8 cellular contexts compared by ENCODE assay signal in genomic region chrX:140141444-140142029, GRCh38.
DNase-seq lines count a peak whose midpoint lies in the region; ATAC-seq, FAIRE-seq and TF ChIP-seq lines count a peak whose summit lies in the region.

No MANE protein-coding gene starts in this region.

- no peaks in the 10 kb centered on the region for H3K27me3 Mint-ChIP-seq in natural killer cell (ENCODE audit: low read depth in 2 of 2)
- peaks cover 0 to 7% of the 10 kb centered on the region in 2 donors for H3K27me3 Mint-ChIP-seq in natural killer cell treated with Interleukin-12 subunit alpha and Interleukin-12 subunit beta and Interleukin-15 and Interleukin-18, amount 100 ng/mL, for 72 hours

- TF ChIP-seq EP300 in HepG2 (IDR thresholded peaks at IDR 0.05; ENCODE audit: low read depth in 2 of 2, low read length in 2 of 2), result no peak
- no peak for TF ChIP-seq EP300 in HepG2 (CRISPR knock-in tag; IDR thresholded peaks at IDR 0.05; ENCODE audit: borderline replicate concordance)
- TF ChIP-seq EP300 in upper lobe of left lung (IDR thresholded peaks at IDR 0.05), result no peak

- H3K4me1 ChIP-seq in HEK293 (ENCODE audit: control insufficient read depth, insufficient read depth, low read length), result no peaks in the 10 kb centered on the region
- H3K4me1 ChIP-seq in HepG2 (ENCODE audit: insufficient read depth, low read length), result no peaks in the 10 kb centered on the region
- no peaks in the 10 kb centered on the region for H3K4me1 ChIP-seq in upper lobe of left lung
- no peaks in the 10 kb centered on the region for H3K4me1 ChIP-seq in aorta (ENCODE audit: control insufficient read depth in 1 of 2, insufficient read depth in 2 of 2, low read length in 2 of 2)

- no peak for TF ChIP-seq RAD21 in HepG2 (CRISPR knock-in tag; IDR thresholded peaks at IDR 0.05)

- H3K4me3 ChIP-seq in HEK293 (ENCODE audit: low read depth, low read length), result no peak overlapping the region
- no peak overlapping the region for H3K4me3 ChIP-seq in brain microvascular endothelial cell (ENCODE audit: low read depth, low read length)
- no peak overlapping the region for H3K4me3 ChIP-seq in HepG2 (replicated peaks in 1 of 3; ENCODE audit: insufficient read depth in 1 of 3, low read depth in 2 of 3, low read length in 3 of 3)
- no peak overlapping the region for H3K4me3 ChIP-seq in upper lobe of left lung
- no peak overlapping the region for H3K4me3 ChIP-seq in aorta (ENCODE audit: low read length in 2 of 2)

- intact Hi-C loops in natural killer cell (cut with micrococcal nuclease), result loop anchor here (5.0 kb wide), 1 partner anchor 84 kb away; no protein-coding TSS in a partner anchor
- intact Hi-C loops in HepG2 (cut with micrococcal nuclease; ENCODE audit: unreplicated experiment), result loop anchor here (1.0 kb wide), 1 partner anchor 84 kb away; no protein-coding TSS in a partner anchor
- intact Hi-C loops in aorta (cut with DNase I), result loop anchor here (2.0 to 5.0 kb wide), 2 partner anchors 84 to 85 kb away; no protein-coding TSS in a partner anchor

- BruUV-seq in HepG2 (replicated peaks; lab: Mats Ljungman, UMichigan), result no TSS peak

- no peak overlapping the region for H2AFZ ChIP-seq in HepG2 (ENCODE audit: low read length)

- H3K27me3 ChIP-seq in brain microvascular endothelial cell (replicated peaks) (no peaks in the 10 kb centered on the region), HepG2 (ENCODE audit: control insufficient read depth in 1 of 2, insufficient read depth in 2 of 2, low read length in 2 of 2) (no peaks in the 10 kb centered on the region), upper lobe of left lung (no peaks in the 10 kb centered on the region), aorta (ENCODE audit: control insufficient read depth in 1 of 2, insufficient read depth in 2 of 2, low read length in 1 of 2) (no peaks in the 10 kb centered on the region)

- H3K36me3 Mint-ChIP-seq in natural killer cell, result no peaks in the 10 kb centered on the region
- H3K36me3 Mint-ChIP-seq in natural killer cell treated with Interleukin-12 subunit alpha and Interleukin-12 subunit beta and Interleukin-15 and Interleukin-18, amount 100 ng/mL, for 72 hours, result no peaks in the 10 kb centered on the region

- 3% methylated on average over 3 of the region's 5 CpGs for WGBS in HepG2 (ENCODE audit: low lambda C conversion rate)
- 3 to 5% methylated on average over 5 of the region's 5 CpGs for WGBS in upper lobe of left lung, 2 donors
- WGBS in aorta, 2 donors, result 2 to 4% methylated on average over 5 of the region's 5 CpGs

- FAIRE-seq in HepG2 (lab: Jason Lieb, UNC), result no peak

- no peak overlapping the region for H3K4me3 Mint-ChIP-seq in natural killer cell
- H3K4me3 Mint-ChIP-seq in natural killer cell treated with Interleukin-12 subunit alpha and Interleukin-12 subunit beta and Interleukin-15 and Interleukin-18, amount 100 ng/mL, for 72 hours, result no peak overlapping the region

- no peak for DNase-seq in natural killer cell
- DNase-seq in natural killer cell treated with Interleukin-12 subunit alpha and Interleukin-12 subunit beta and Interleukin-15 and Interleukin-18, amount 100 ng/mL, for 72 hours (ENCODE audit: low spot score), result no peak
- DNase-seq in NCI-H460 (ENCODE audit: extremely low read depth, low read depth), result peak; percentile 24
- peak; percentile 2 for DNase-seq in brain microvascular endothelial cell
- peak; percentile 8 for DNase-seq in HepG2 (ENCODE audit: low spot score)
- no peak for DNase-seq in upper lobe of left lung
- DNase-seq in aorta, result no peak

- no peak overlapping the region for H3K4me2 ChIP-seq in HepG2 (ENCODE audit: low read depth, low read length)

- CTCF ChIA-PET in HEK293 (lab: Yijun Ruan, JAX), result interaction anchor here (0.6 to 2.5 kb wide), 43 partner anchors 8 to 1933 kb away, joined by 3 to 64 read pairs (median 4); no protein-coding TSS in a partner anchor
- CTCF ChIA-PET in HepG2 (lab: Yijun Ruan, JAX; ENCODE audit: low intra/inter-chr PET ratio, low total read pairs), result interaction anchor here (1.3 kb wide), 1 partner anchor 84 kb away, joined by 6 read pairs; no protein-coding TSS in a partner anchor

- H3K27ac ChIP-seq in HEK293 (ENCODE audit: extremely low read depth, low read depth, low read length) (no peak overlapping the region), brain microvascular endothelial cell (no peak overlapping the region), HepG2 (ENCODE audit: extremely low read length, insufficient read depth, low read length) (no peak overlapping the region), upper lobe of left lung (no peak overlapping the region), aorta (ENCODE audit: low read depth in 1 of 2, low read length in 2 of 2) (no peak overlapping the region)

- H3K9me3 Mint-ChIP-seq in natural killer cell, result no peaks in the 10 kb centered on the region
- no peaks in the 10 kb centered on the region for H3K9me3 Mint-ChIP-seq in natural killer cell treated with Interleukin-12 subunit alpha and Interleukin-12 subunit beta and Interleukin-15 and Interleukin-18, amount 100 ng/mL, for 72 hours

- H3K9ac ChIP-seq in HepG2 (ENCODE audit: insufficient read depth, low read depth, low read length), result no peak overlapping the region

- no peak overlapping the region for H3K27ac Mint-ChIP-seq in natural killer cell
- no peak overlapping the region for H3K27ac Mint-ChIP-seq in natural killer cell treated with Interleukin-12 subunit alpha and Interleukin-12 subunit beta and Interleukin-15 and Interleukin-18, amount 100 ng/mL, for 72 hours

- H3K9me3 ChIP-seq in HEK293 (ENCODE audit: control insufficient read depth, insufficient read depth, low read depth, low read length) (no peaks in the 10 kb centered on the region), HepG2 (ENCODE audit: low read length) (no peaks in the 10 kb centered on the region), upper lobe of left lung (no peaks in the 10 kb centered on the region), aorta (ENCODE audit: control insufficient read depth, low read length) (no peaks in the 10 kb centered on the region)

- in situ Hi-C loops in brain microvascular endothelial cell (cut with HindIII; ENCODE audit: low pct_ligation_motif_present, low sequenced_read_pairs), result no loop called here
- in situ Hi-C loops in HepG2 (cut with HindIII; ENCODE audit: extremely low pct_ligation_motif_present, low pct_unique_long_range_greater_than_20kb), result no loop called here

- H4K20me1 ChIP-seq in HepG2 (ENCODE audit: insufficient read depth, low read length), result no peaks in the 10 kb centered on the region

- peak in 1 of 3 donors; percentile 65 for ATAC-seq in natural killer cell
- no peak for ATAC-seq in natural killer cell treated with Interleukin-12 subunit alpha and Interleukin-12 subunit beta and Interleukin-15 and Interleukin-18, amount 100 ng/mL, for 72 hours
- ATAC-seq in HepG2, result no peak
- peak in 1 of 2 donors; percentile 54 for ATAC-seq in upper lobe of left lung (ENCODE audit: low FRiP score in 2 of 2)
- ATAC-seq in aorta (ENCODE audit: low FRiP score), result no peak

- POLR2A ChIA-PET in HEK293 (lab: Yijun Ruan, JAX), result no interaction called here
- POLR2A ChIA-PET in HepG2 (lab: Yijun Ruan, JAX), result no interaction called here

- TF ChIP-seq CTCF in natural killer cell (IDR thresholded peaks at IDR 0.05) (peak; percentile 31), HEK293 (tag by site-specific recombination; IDR thresholded peaks at IDR 0.05) (no peak), brain microvascular endothelial cell (IDR thresholded peaks at IDR 0.05; ENCODE audit: low read depth, low read length, missing control alignments) (peak; percentile 71), HepG2 (CRISPR knock-in tag; IDR thresholded peaks at IDR 0.05) (peak; percentile 48), upper lobe of left lung (IDR thresholded peaks at IDR 0.05) (peak; percentile 22 to 60 (median 46))

- H3K36me3 ChIP-seq in HEK293 (ENCODE audit: control insufficient read depth in 2 of 2, insufficient read depth in 1 of 2, low read length in 2 of 2) (no peaks in the 10 kb centered on the region), brain microvascular endothelial cell (replicated peaks) (no peaks in the 10 kb centered on the region), HepG2 (replicated peaks in 1 of 2; ENCODE audit: control insufficient read depth in 1 of 2, insufficient read depth in 2 of 2, low read length in 2 of 2) (no peaks in the 10 kb centered on the region), upper lobe of left lung (no peaks in the 10 kb centered on the region), aorta (ENCODE audit: control insufficient read depth in 1 of 2, insufficient read depth in 2 of 2, low read length in 1 of 2) (no peaks in the 10 kb centered on the region)

- H3K79me2 ChIP-seq in HepG2 (ENCODE audit: insufficient read depth, low read length), result no peaks in the 10 kb centered on the region

- TF ChIP-seq POLR2A in HepG2 (IDR thresholded peaks at IDR 0.05; ENCODE audit: insufficient read depth in 1 of 2, low read depth in 2 of 2, low read length in 2 of 2), result no peak
- TF ChIP-seq POLR2A in upper lobe of left lung (IDR thresholded peaks at IDR 0.05), result no peak

- H3K4me1 Mint-ChIP-seq in natural killer cell, result no peaks in the 10 kb centered on the region
- no peaks in the 10 kb centered on the region for H3K4me1 Mint-ChIP-seq in natural killer cell treated with Interleukin-12 subunit alpha and Interleukin-12 subunit beta and Interleukin-15 and Interleukin-18, amount 100 ng/mL, for 72 hours (ENCODE audit: low read depth in 2 of 2)

TF ChIP-seq in HEK293, 187 proteins besides CTCF, POLR2A, EP300 and RAD21:
- TF ChIP-seq ZNF654 (tag by site-specific recombination; IDR thresholded peaks at IDR 0.05; ENCODE audit: low read depth) (peak; percentile 69), ZNF580 (tag by site-specific recombination; IDR thresholded peaks at IDR 0.05) (no peak), GLI2 (tag by site-specific recombination; IDR thresholded peaks at IDR 0.05; ENCODE audit: borderline replicate concordance, low read depth) (no peak), ZNF791 (tag by site-specific recombination; IDR thresholded peaks at IDR 0.05) (no peak)

TF ChIP-seq in HepG2, 621 proteins besides CTCF, POLR2A, EP300 and RAD21:
- TF ChIP-seq SMC3 (IDR thresholded peaks at IDR 0.05; ENCODE audit: low read length), result peak; percentile 17; the same call in 1 of the 2 replicates
- TF ChIP-seq UBTF (CRISPR knock-in tag; IDR thresholded peaks at IDR 0.05), result no peak
TF ChIP-seq in HepG2: peak in this region for 1.

Comparison
In these comparisons a context has a peak if more than half of its experiments do, and no peak if none do; other contexts are left out.
1. DNase-seq: peak in NCI-H460 (single experiment), brain microvascular endothelial cell (single experiment) and HepG2 (single experiment); none in natural killer cell (single experiment), natural killer cell treated with Interleukin-12 subunit alpha and Interleukin-12 subunit beta and Interleukin-15 and Interleukin-18, amount 100 ng/mL, for 72 hours (single experiment), upper lobe of left lung (0 of 2) and aorta (0 of 2).